Comparison of ENCODE assay signal across 20 cellular contexts in the genomic region with DNA sequence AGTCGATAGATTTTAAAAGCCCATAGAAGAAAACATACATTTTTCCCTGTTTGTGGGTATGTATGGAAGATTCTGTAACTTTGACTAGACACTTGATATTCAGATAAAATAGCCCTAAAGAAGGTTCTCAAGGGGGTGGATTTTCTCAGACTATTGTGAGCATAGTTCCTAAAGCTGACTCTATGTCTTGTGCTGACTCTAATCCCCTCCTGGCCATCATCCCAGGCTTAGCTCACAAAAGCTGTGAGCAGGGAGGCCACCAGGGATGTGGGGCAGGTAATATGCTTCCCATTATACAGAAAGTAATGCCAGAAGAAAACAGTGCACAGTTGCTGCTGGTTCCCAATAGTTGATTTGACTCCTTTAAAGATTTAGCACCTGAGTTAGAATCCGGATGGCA. TPM values are rescaled to one million over a fixed set of nuclear protein-coding genes. Genes with fewer than 3 reads are reported as not detected.
DNase-seq lines count a peak whose midpoint lies in the region; ATAC-seq lines count a peak whose summit lies in the region.
"Had no signal": no experiment of that assay in that cellular context is flagged by ENCODE, and none has a peak within 500 bp of the region (broad histone marks: within the 10 kb centered on the region; RNA-seq: fewer than 3 reads in every experiment).

No MANE protein-coding gene starts in this region.

- no peak overlapping the region for H2BK15ac ChIP-seq in mesenchymal stem cell (ENCODE audit: low read depth, poor library complexity, severe bottlenecking)

- H3K4me1 Mint-ChIP-seq in T-helper 2 cell treated with Interferon-gamma antibody and Interleukin-4, amounts not matched to agents 5 μg/mL and 100 μg/mL, for 36 hours (ENCODE audit: low read depth), result peaks cover 50% of the 10 kb centered on the region
- peaks cover 67% of the 10 kb centered on the region for H3K4me1 Mint-ChIP-seq in stimulated activated effector memory CD8-positive, alpha-beta T cell treated with anti-CD3 and anti-CD28 coated beads, Interleukin-12 subunit alpha, Interleukin-12 subunit beta, amount 100 ng/mL, for 72 hours

- no peak overlapping the region for H3K4ac ChIP-seq in mesenchymal stem cell (ENCODE audit: low read depth in 1 of 2, low read length in 2 of 2)

- H4K91ac ChIP-seq in mesenchymal stem cell (ENCODE audit: low read length), result no peak overlapping the region

- H3K23ac ChIP-seq in mesenchymal stem cell (ENCODE audit: low read length in 2 of 2), result no peak overlapping the region

- H3K27me3 Mint-ChIP-seq in T-helper 2 cell treated with Interferon-gamma antibody and Interleukin-4, amounts not matched to agents 5 μg/mL and 100 μg/mL, for 36 hours (ENCODE audit: low read depth), result peaks cover 23% of the 10 kb centered on the region

- H2BK12ac ChIP-seq in mesenchymal stem cell (ENCODE audit: low read length in 2 of 2), result no peak overlapping the region

- H3K4me1 ChIP-seq in adipocyte (ENCODE audit: control insufficient read depth, insufficient read depth, low read length), result peaks cover 17% of the 10 kb centered on the region
- peaks cover 13% of the 10 kb centered on the region for H3K4me1 ChIP-seq in mesenchymal stem cell (ENCODE audit: control insufficient read depth, insufficient read depth, low read depth, low read length)

- WGBS in mesenchymal stem cell, result 89% methylated on average over 1 of the region's 2 CpGs

- H3K4me3 Mint-ChIP-seq in T-helper 2 cell treated with Interferon-gamma antibody and Interleukin-4, amounts not matched to agents 5 μg/mL and 100 μg/mL, for 36 hours, result no peak overlapping the region
- peak overlapping the region; percentile 12 for H3K4me3 Mint-ChIP-seq in stimulated activated effector memory CD8-positive, alpha-beta T cell treated with anti-CD3 and anti-CD28 coated beads, Interleukin-12 subunit alpha, Interleukin-12 subunit beta, amount 100 ng/mL, for 72 hours
- H3K4me3 Mint-ChIP-seq: GM23338 had no signal

- no peak overlapping the region for H4K8ac ChIP-seq in mesenchymal stem cell (ENCODE audit: low read length)

- H3K9me3 ChIP-seq in adipocyte (ENCODE audit: control insufficient read depth, low read length), result no peaks in the 10 kb centered on the region
- H3K9me3 ChIP-seq in mesenchymal stem cell (ENCODE audit: control insufficient read depth, low read length), result no peaks in the 10 kb centered on the region

- no peak for DNase-seq in T-helper 2 cell treated with Interferon-gamma antibody and Interleukin-4, amounts not matched to agents 5 μg/mL and 100 μg/mL, for 36 hours (ENCODE audit: low spot score)
- no peak for DNase-seq in T-helper 2 cell
- peak; percentile 63 for DNase-seq in adipocyte (ENCODE audit: low read depth)
- no peak for DNase-seq in mesenchymal stem cell
- no peak for DNase-seq in stimulated activated effector memory CD8-positive, alpha-beta T cell treated with anti-CD3 and anti-CD28 coated beads, Interleukin-12 subunit alpha, Interleukin-12 subunit beta, amount 100 ng/mL, for 72 hours (ENCODE audit: low spot score in 2 of 2)
- DNase-seq in ecto neural progenitor cell (ENCODE audit: low spot score), result no peak
- DNase-seq: C1 segment of cervical spinal cord, DMS79, MM.1S, NCI-H1105, NCI-H187 treated with DMSO at 0.1 percent for 48 hours, NCI-H2171, NCI-H446 treated with DMSO at 0.1 percent for 48 hours, NCI-H748 treated with DMSO at 0.1 percent for 48 hours, SHP77 had no signal

- no peak overlapping the region for H3K18ac ChIP-seq in mesenchymal stem cell (ENCODE audit: low read depth in 1 of 2, low read length in 2 of 2)

- peak overlapping the region; percentile 53 for H2AK5ac ChIP-seq in mesenchymal stem cell (ENCODE audit: low read length, severe bottlenecking)

- H3K27ac ChIP-seq in mesenchymal stem cell (ENCODE audit: low read length, poor library complexity, severe bottlenecking), result no peak overlapping the region

- peaks cover 6% of the 10 kb centered on the region for H3K36me3 Mint-ChIP-seq in T-helper 2 cell treated with Interferon-gamma antibody and Interleukin-4, amounts not matched to agents 5 μg/mL and 100 μg/mL, for 36 hours (ENCODE audit: low read depth)
- peaks cover 19% of the 10 kb centered on the region for H3K36me3 Mint-ChIP-seq in stimulated activated effector memory CD8-positive, alpha-beta T cell treated with anti-CD3 and anti-CD28 coated beads, Interleukin-12 subunit alpha, Interleukin-12 subunit beta, amount 100 ng/mL, for 72 hours

- H3K9ac ChIP-seq in adipocyte (ENCODE audit: low read length), result no peak overlapping the region
- H3K9ac ChIP-seq in mesenchymal stem cell (ENCODE audit: low read length), result no peak overlapping the region

- no peak overlapping the region for H2BK120ac ChIP-seq in mesenchymal stem cell (ENCODE audit: low read depth, low read length)

- H3K4me2 ChIP-seq in mesenchymal stem cell (ENCODE audit: low read length, poor library complexity, severe bottlenecking), result no peak overlapping the region
- H3K4me2 ChIP-seq: GM23338 had no signal

- no peak for ATAC-seq in stimulated activated effector memory CD8-positive, alpha-beta T cell treated with anti-CD3 and anti-CD28 coated beads, Interleukin-12 subunit alpha, Interleukin-12 subunit beta, amount 100 ng/mL, for 72 hours
- no peak for ATAC-seq in GM18867 (IDR thresholded peaks at IDR 0.05; ENCODE audit: unreplicated experiment)
- ATAC-seq in GM21529 (IDR thresholded peaks at IDR 0.05; ENCODE audit: unreplicated experiment), result no peak
- ATAC-seq: GM23338, HepG2, Panc1 had no signal

- no peak overlapping the region for H3K14ac ChIP-seq in mesenchymal stem cell (ENCODE audit: low read length in 2 of 2)

- no peaks in the 10 kb centered on the region for H3K9me3 Mint-ChIP-seq in T-helper 2 cell treated with Interferon-gamma antibody and Interleukin-4, amounts not matched to agents 5 μg/mL and 100 μg/mL, for 36 hours
- H3K9me3 Mint-ChIP-seq in stimulated activated effector memory CD8-positive, alpha-beta T cell treated with anti-CD3 and anti-CD28 coated beads, Interleukin-12 subunit alpha, Interleukin-12 subunit beta, amount 100 ng/mL, for 72 hours, result no peaks in the 10 kb centered on the region
- H3K9me3 Mint-ChIP-seq: GM23338 had no signal

- H3K27me3 ChIP-seq in adipocyte (replicated peaks; ENCODE audit: control insufficient read depth, insufficient read depth, low read length), result no peaks in the 10 kb centered on the region
- no peaks in the 10 kb centered on the region for H3K27me3 ChIP-seq in mesenchymal stem cell (ENCODE audit: control insufficient read depth in 1 of 2, insufficient read depth in 1 of 2, low read length in 2 of 2)

- H3K4me3 ChIP-seq in adipocyte (ENCODE audit: low read length), result no peak overlapping the region
- H3K4me3 ChIP-seq in mesenchymal stem cell (ENCODE audit: insufficient read depth in 1 of 2, low read depth in 1 of 2, low read length in 2 of 2), result no peak overlapping the region
- H3K4me3 ChIP-seq: GM23338 had no signal

- peak overlapping the region; percentile 11 for H3K27ac Mint-ChIP-seq in T-helper 2 cell treated with Interferon-gamma antibody and Interleukin-4, amounts not matched to agents 5 μg/mL and 100 μg/mL, for 36 hours
- H3K27ac Mint-ChIP-seq in stimulated activated effector memory CD8-positive, alpha-beta T cell treated with anti-CD3 and anti-CD28 coated beads, Interleukin-12 subunit alpha, Interleukin-12 subunit beta, amount 100 ng/mL, for 72 hours, result no peak overlapping the region
- H3K27ac Mint-ChIP-seq: GM23338 had no signal

- H2BK5ac ChIP-seq in mesenchymal stem cell (ENCODE audit: low read depth, low read length, poor library complexity, severe bottlenecking), result no peak overlapping the region

- no peak overlapping the region for H2AFZ ChIP-seq in mesenchymal stem cell (ENCODE audit: low read depth, low read length)
- H2AFZ ChIP-seq: GM23338 had no signal

- H3K36me3 ChIP-seq in adipocyte (ENCODE audit: control insufficient read depth, insufficient read depth, low read length, severe bottlenecking), result no peaks in the 10 kb centered on the region
- no peaks in the 10 kb centered on the region for H3K36me3 ChIP-seq in mesenchymal stem cell (ENCODE audit: control insufficient read depth in 1 of 2, insufficient read depth in 2 of 2, low read depth in 1 of 2, low read length in 2 of 2)

- H3K79me1 ChIP-seq in mesenchymal stem cell (replicated peaks; ENCODE audit: low read length, poor library complexity, severe bottlenecking), result peaks cover 20% of the 10 kb centered on the region

RNA-seq across cellular contexts. Expression of a gene that starts 32.0 kb away (rescaled TPM):
- 107 TPM for polyA plus RNA-seq in mesenchymal stem cell (2013, experiment 1 of 2)
- 102 TPM for polyA plus RNA-seq in mesenchymal stem cell (2013, experiment 2 of 2)
- polyA plus RNA-seq: HepG2 had no signal
